14 cellular contexts compared by ENCODE assay signal in genomic region chr13:76874466-76874865, GRCh38. TPM values are rescaled to one million over a fixed set of nuclear protein-coding genes. Genes with fewer than 3 reads are reported as not detected.
DNase-seq lines count a peak whose midpoint lies in the region; ATAC-seq and TF ChIP-seq lines count a peak whose summit lies in the region.
"Had no signal": no experiment of that assay in that cellular context is flagged by ENCODE, and none has a peak within 500 bp of the region (broad histone marks: within the 10 kb centered on the region; RNA-seq: fewer than 3 reads in every experiment).

No MANE protein-coding gene starts in this region.

- H4K20me1 ChIP-seq in osteoblast (ENCODE audit: insufficient read depth, low read length), result no peaks in the 10 kb centered on the region

- H2AFZ ChIP-seq in osteoblast (ENCODE audit: low read length), result peak overlapping the region; percentile 24

- H3K9me3 ChIP-seq in osteoblast (ENCODE audit: low read depth, low read length), result no peaks in the 10 kb centered on the region
- no peaks in the 10 kb centered on the region for H3K9me3 ChIP-seq in prostate gland
- H3K9me3 ChIP-seq: neutrophil, transverse colon had no signal

- DNase-seq in osteoblast (ENCODE audit: insufficient read length, low spot score, missing footprints), result no peak
- DNase-seq in prostate gland (ENCODE audit: low spot score), result no peak
- no peak for DNase-seq in activated CD8-positive, alpha-beta memory T cell treated with anti-CD3 and anti-CD28 coated beads, Interleukin-2, amount 50 U/mL, for 4 hours
- no peak for DNase-seq in putamen (ENCODE audit: low spot score)
- DNase-seq in effector CD4-positive, alpha-beta T cell, result no peak
- DNase-seq: brain microvascular endothelial cell; CD4-positive, alpha-beta memory T cell; NCI-H446 treated with DMSO at 0.1 percent for 48 hours; stimulated activated CD4-positive, alpha-beta T cell treated with anti-CD3 and anti-CD28 coated beads, Interleukin-2, amount 100 ng/mL, for 48 hours; transverse colon had no signal

- WGBS in prostate gland, result 75% methylated on average over 2 of the region's 2 CpGs

- TF ChIP-seq POLR2A in prostate gland (IDR thresholded peaks at IDR 0.05), result no peak

- H3K4me2 ChIP-seq in osteoblast (ENCODE audit: insufficient read depth, low read length), result no peak overlapping the region

- ATAC-seq in GM18870 (IDR thresholded peaks at IDR 0.05; ENCODE audit: unreplicated experiment) (peak; percentile 83), HG02571 (IDR thresholded peaks at IDR 0.05; ENCODE audit: unreplicated experiment) (peak; percentile 81), HG03442 (IDR thresholded peaks at IDR 0.05; ENCODE audit: unreplicated experiment) (peak; percentile 90)

- no peak for TF ChIP-seq CTCF in osteoblast (IDR thresholded peaks at IDR 0.05; ENCODE audit: extremely low read depth, low read depth, low read length)
- no peak for TF ChIP-seq CTCF in prostate gland (IDR thresholded peaks at IDR 0.05)

- peaks cover 6% of the 10 kb centered on the region for H3K4me1 ChIP-seq in osteoblast (ENCODE audit: insufficient read depth, low read length)
- no peaks in the 10 kb centered on the region for H3K4me1 ChIP-seq in prostate gland (replicated peaks)
- H3K4me1 ChIP-seq: transverse colon had no signal

- intact Hi-C loops in prostate gland (cut with DNase I), result no loop called here

- H3K36me3 ChIP-seq in osteoblast (ENCODE audit: insufficient read depth, low read length) (no peaks in the 10 kb centered on the region), prostate gland (no peaks in the 10 kb centered on the region)
- H3K36me3 ChIP-seq: brain microvascular endothelial cell, neutrophil, transverse colon had no signal

- no peak overlapping the region for H3K4me3 ChIP-seq in osteoblast (ENCODE audit: insufficient read depth, low read length)
- no peak overlapping the region for H3K4me3 ChIP-seq in prostate gland
- H3K4me3 ChIP-seq: transverse colon had no signal

- H3K27me3 ChIP-seq in osteoblast (ENCODE audit: insufficient read depth, low read length) (no peaks in the 10 kb centered on the region), prostate gland (replicated peaks; ENCODE audit: insufficient read depth) (no peaks in the 10 kb centered on the region)
- H3K27me3 ChIP-seq: brain microvascular endothelial cell, transverse colon had no signal

- H3K27ac ChIP-seq in osteoblast (ENCODE audit: low read depth, low read length) (no peak overlapping the region), prostate gland (no peak overlapping the region)
- H3K27ac ChIP-seq: brain microvascular endothelial cell, neutrophil, transverse colon had no signal

- H3K79me2 ChIP-seq in osteoblast (ENCODE audit: insufficient read depth, low read length), result no peaks in the 10 kb centered on the region

RNA-seq across cellular contexts. Expression of gene KCTD12, which starts 11.7 kb away (rescaled TPM):
- total RNA-seq in osteoblast (29.0 and 56.0 TPM in 2 replicates), prostate gland (100 to 1,000 TPM in 1 of 2 donors, 10 to 100 TPM in 1; 21.5 to 111 TPM)
